ENCODE assay signal across 9 cellular contexts in the genomic region with DNA sequence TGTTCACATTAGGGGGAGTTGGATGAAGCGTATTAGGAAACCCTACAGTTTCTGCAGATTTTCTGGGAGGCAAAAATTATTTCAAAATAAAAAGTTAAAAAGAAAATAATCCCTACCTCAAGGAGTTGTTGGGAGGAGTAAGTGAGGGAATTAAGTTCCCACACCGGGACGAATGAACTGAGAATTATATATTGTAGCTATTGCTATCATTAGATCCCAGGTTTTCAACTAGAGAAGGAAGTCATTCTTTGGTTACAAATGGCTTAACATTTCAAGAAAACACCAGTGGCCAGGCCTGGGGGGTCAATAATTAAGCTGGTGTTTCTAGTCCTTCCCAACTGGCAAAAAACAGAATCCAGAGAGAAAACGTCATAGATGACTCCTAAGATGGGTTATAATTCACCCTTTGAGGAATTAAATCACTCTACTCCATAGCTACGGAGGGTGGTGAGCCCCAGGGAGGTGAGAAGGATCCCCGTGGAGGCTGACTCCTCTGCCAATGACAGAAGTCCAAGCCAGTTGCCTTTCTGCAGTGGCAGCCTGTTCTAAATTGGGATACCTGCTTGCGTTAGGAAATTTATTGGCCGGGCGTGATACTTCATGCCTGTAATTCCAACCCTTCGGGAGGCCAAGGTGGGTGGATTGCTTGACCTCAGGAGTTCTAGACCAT. TPM values are rescaled to one million over a fixed set of nuclear protein-coding genes. Genes with fewer than 3 reads are reported as not detected.
DNase-seq lines count a peak whose midpoint lies in the region; ATAC-seq and TF ChIP-seq lines count a peak whose summit lies in the region.
"Had no signal": no experiment of that assay in that cellular context is flagged by ENCODE, and none has a peak within 500 bp of the region (broad histone marks: within the 10 kb centered on the region; RNA-seq: fewer than 3 reads in every experiment).

No MANE protein-coding gene starts in this region.

- H3K27me3 Mint-ChIP-seq in activated naive CD4-positive, alpha-beta T cell treated with anti-CD3 and anti-CD28 coated beads, Interleukin-2, amount 50 U/mL, for 24 hours = no peaks in the 10 kb centered on the region
- H3K27me3 Mint-ChIP-seq in type B pancreatic cell = no peaks in the 10 kb centered on the region

- no peaks in the 10 kb centered on the region for H3K9me3 Mint-ChIP-seq in activated naive CD4-positive, alpha-beta T cell treated with anti-CD3 and anti-CD28 coated beads, Interleukin-2, amount 50 U/mL, for 24 hours
- H3K9me3 Mint-ChIP-seq in type B pancreatic cell = no peaks in the 10 kb centered on the region

- DNase-seq in activated naive CD4-positive, alpha-beta T cell (lab: John Stamatoyannopoulos, UW) = no peak
- DNase-seq in body of pancreas = no peak
- DNase-seq in kidney tubule cell (ENCODE audit: low spot score) = peak; percentile 82
- DNase-seq in type B pancreatic cell (ENCODE audit: extremely low spot score, unreplicated experiment) = no peak
- no peak for DNase-seq in COLO668 (lab: John Stamatoyannopoulos, UW; ENCODE audit: unreplicated experiment)
- no peak for DNase-seq in effector memory CD4-positive, alpha-beta T cell
- DNase-seq: amniotic stem cell had no signal

- no peak overlapping the region for H3K27ac Mint-ChIP-seq in activated naive CD4-positive, alpha-beta T cell treated with anti-CD3 and anti-CD28 coated beads, Interleukin-2, amount 50 U/mL, for 24 hours
- H3K27ac Mint-ChIP-seq in type B pancreatic cell = peak overlapping the region; percentile 2

- peak overlapping the region; percentile 3 to 90 (median 51) for H3K27ac ChIP-seq in body of pancreas
- no peak overlapping the region for H3K27ac ChIP-seq in effector memory CD4-positive, alpha-beta T cell (ENCODE audit: insufficient read depth, low read length, poor library complexity, severe bottlenecking)

- ATAC-seq in body of pancreas = no peak
- no peak for ATAC-seq in GM18498 (IDR thresholded peaks at IDR 0.05; ENCODE audit: unreplicated experiment)

- WGBS in body of pancreas, 2 donors = 62 to 65% methylated on average over 10 of the region's 10 CpGs

- peak overlapping the region; percentile 40 for H3K4me3 Mint-ChIP-seq in activated naive CD4-positive, alpha-beta T cell treated with anti-CD3 and anti-CD28 coated beads, Interleukin-2, amount 50 U/mL, for 24 hours
- peak overlapping the region; percentile 48 for H3K4me3 Mint-ChIP-seq in type B pancreatic cell

- H3K4me1 Mint-ChIP-seq in activated naive CD4-positive, alpha-beta T cell treated with anti-CD3 and anti-CD28 coated beads, Interleukin-2, amount 50 U/mL, for 24 hours = peaks cover 14% of the 10 kb centered on the region
- H3K4me1 Mint-ChIP-seq in type B pancreatic cell (ENCODE audit: unreplicated experiment) = peaks cover 8% of the 10 kb centered on the region

- peaks cover 28% of the 10 kb centered on the region for H3K4me1 ChIP-seq in body of pancreas
- H3K4me1 ChIP-seq in effector memory CD4-positive, alpha-beta T cell (ENCODE audit: control insufficient read depth, insufficient read depth, low read length, poor library complexity, severe bottlenecking) = peaks cover 13% of the 10 kb centered on the region

- H3K36me3 Mint-ChIP-seq in activated naive CD4-positive, alpha-beta T cell treated with anti-CD3 and anti-CD28 coated beads, Interleukin-2, amount 50 U/mL, for 24 hours = peaks cover 3% of the 10 kb centered on the region
- peaks cover 5% of the 10 kb centered on the region for H3K36me3 Mint-ChIP-seq in type B pancreatic cell

- H3K9me3 ChIP-seq in body of pancreas = no peaks in the 10 kb centered on the region
- H3K9me3 ChIP-seq in effector memory CD4-positive, alpha-beta T cell (ENCODE audit: control insufficient read depth, low read length) = no peaks in the 10 kb centered on the region

- TF ChIP-seq POLR2A in body of pancreas (IDR thresholded peaks at IDR 0.05) = no peak

- TF ChIP-seq CTCF in body of pancreas (IDR thresholded peaks at IDR 0.05) (no peak), type B pancreatic cell (conservative IDR thresholded peaks at IDR 0.05) (no peak)

- peaks cover 0 to 5% of the 10 kb centered on the region in 2 donors for H3K36me3 ChIP-seq in body of pancreas (replicated peaks in 1 of 2; ENCODE audit: insufficient read depth in 1 of 2, low read depth in 2 of 2)
- H3K36me3 ChIP-seq in effector memory CD4-positive, alpha-beta T cell (ENCODE audit: control insufficient read depth, insufficient read depth, low read length) = peaks cover 21% of the 10 kb centered on the region

- no peaks in the 10 kb centered on the region for H3K27me3 ChIP-seq in body of pancreas
- no peaks in the 10 kb centered on the region for H3K27me3 ChIP-seq in effector memory CD4-positive, alpha-beta T cell (replicated peaks; ENCODE audit: control insufficient read depth, insufficient read depth, low read length, poor library complexity, severe bottlenecking)

- intact Hi-C loops in body of pancreas (cut with DNase I) = no loop called here

- H3K4me3 ChIP-seq in body of pancreas = no peak overlapping the region
- no peak overlapping the region for H3K4me3 ChIP-seq in effector memory CD4-positive, alpha-beta T cell (ENCODE audit: insufficient read depth, low read depth, low read length, poor library complexity, severe bottlenecking)

RNA-seq across cellular contexts. Expression of a gene that starts 1.2 kb away (rescaled TPM):
- 10 to 100 TPM; 42.5 to 50.1 TPM for total RNA-seq in body of pancreas
- 57.5 and 63.7 TPM in 2 replicates for total RNA-seq in type B pancreatic cell (ENCODE audit: low replicate concordance)

RNA-seq across cellular contexts. Expression of a gene that starts 32.0 kb away (rescaled TPM):
- total RNA-seq in body of pancreas = 1 to 10 TPM; 3.4 to 5.3 TPM
- 4.3 and 8.9 TPM in 2 replicates for total RNA-seq in type B pancreatic cell (ENCODE audit: low replicate concordance)

RNA-seq across cellular contexts. Expression of a gene that starts 52.3 kb away (rescaled TPM):
- total RNA-seq in body of pancreas (100 to 1,000 TPM in 1 of 2 donors, 10 to 100 TPM in 1; 44.6 to 130 TPM), type B pancreatic cell (ENCODE audit: low replicate concordance) (42.9 and 47.8 TPM in 2 replicates)
